ENCODE assay signal across 17 cellular contexts in genomic region chr12:10557329-10557728, GRCh38. TPM values are rescaled to one million over a fixed set of nuclear protein-coding genes. Genes with fewer than 3 reads are reported as not detected.
DNase-seq lines count a peak whose midpoint lies in the region; ATAC-seq, FAIRE-seq and TF ChIP-seq lines count a peak whose summit lies in the region.
"Had no signal": no experiment of that assay in that cellular context is flagged by ENCODE, and none has a peak within 500 bp of the region (broad histone marks: within the 10 kb centered on the region; RNA-seq: fewer than 3 reads in every experiment).

No MANE protein-coding gene starts in this region.

- peak overlapping the region; percentile 8 for H3K18ac ChIP-seq in mesendoderm (ENCODE audit: low read length)

- POLR2A ChIA-PET in HCT116 (lab: Charles Lee) = no interaction called here

- no peak overlapping the region for H2BK15ac ChIP-seq in mesendoderm (replicated peaks; ENCODE audit: low read depth)

- H3K9me3 ChIP-seq in HCT116 (ENCODE audit: control insufficient read depth in 1 of 2, insufficient read depth in 1 of 2, low read depth in 1 of 2, low read length in 2 of 2) = no peaks in the 10 kb centered on the region
- H3K9me3 ChIP-seq in upper lobe of left lung = no peaks in the 10 kb centered on the region
- H3K9me3 ChIP-seq: colonic mucosa, gastrocnemius medialis, lower lobe of right lung had no signal

- no peaks in the 10 kb centered on the region for H3K27me3 ChIP-seq in HCT116 (ENCODE audit: insufficient read depth, low read length)
- H3K27me3 ChIP-seq in mesendoderm (ENCODE audit: insufficient read depth, low read length, poor library complexity) = no peaks in the 10 kb centered on the region
- no peaks in the 10 kb centered on the region for H3K27me3 ChIP-seq in upper lobe of left lung
- H3K27me3 ChIP-seq: colonic mucosa, gastrocnemius medialis had no signal

- TF ChIP-seq POLR2A in GM12892 (IDR thresholded peaks at IDR 0.05; ENCODE audit: low read depth, low read length) (no peak), HCT116 (IDR thresholded peaks at IDR 0.05; ENCODE audit: borderline replicate concordance, extremely low read depth, insufficient read depth, insufficient read length) (no peak), upper lobe of left lung (IDR thresholded peaks at IDR 0.05) (no peak)

- peak overlapping the region; percentile 40 for H2AFZ ChIP-seq in HCT116 (ENCODE audit: low read depth, low read length, poor library complexity, severe bottlenecking)

- no CpG with 5 or more reads among the region's 6 CpGs for WGBS in mesendoderm (ENCODE audit: extremely low coverage, insufficient coverage, low lambda C conversion rate)
- 55 to 71% methylated on average over 6 of the region's 6 CpGs for WGBS in upper lobe of left lung, 2 donors

- RAD21 ChIA-PET in HCT116 (lab: Charles Lee; ENCODE audit: low non-redundant PET in 1 of 2, low total read pairs in 2 of 2, uncharacterized antibody in 2 of 2, unreplicated experiment in 2 of 2) = no interaction called here

- TF ChIP-seq RAD21 in HCT116 (IDR thresholded peaks at IDR 0.05; ENCODE audit: low read depth) = no peak

- no peaks in the 10 kb centered on the region for H3K4me1 ChIP-seq in HCT116 (ENCODE audit: control insufficient read depth in 1 of 2, insufficient read depth in 2 of 2, low read length in 2 of 2)
- peaks cover 5% of the 10 kb centered on the region for H3K4me1 ChIP-seq in mesendoderm (ENCODE audit: control insufficient read depth, low read depth, low read length)
- no peaks in the 10 kb centered on the region for H3K4me1 ChIP-seq in upper lobe of left lung
- H3K4me1 ChIP-seq: colonic mucosa, gastrocnemius medialis, lower lobe of right lung had no signal

- no peak overlapping the region for H2AK5ac ChIP-seq in mesendoderm (ENCODE audit: low read length)

- no peaks in the 10 kb centered on the region for H3K36me3 ChIP-seq in HCT116 (ENCODE audit: control insufficient read depth in 1 of 2, insufficient read depth in 2 of 2, low read length in 2 of 2)
- H3K36me3 ChIP-seq in mesendoderm (ENCODE audit: control insufficient read depth, insufficient read depth, low read length) = no peaks in the 10 kb centered on the region
- H3K36me3 ChIP-seq in upper lobe of left lung = no peaks in the 10 kb centered on the region
- H3K36me3 ChIP-seq: colonic mucosa, gastrocnemius medialis, lower lobe of right lung had no signal

- peak; percentile 42 for FAIRE-seq in GM12892 (lab: Jason Lieb, UNC)
- FAIRE-seq: astrocyte had no signal

- no peak overlapping the region for H3K4me2 ChIP-seq in HCT116 (ENCODE audit: low read length)
- no peak overlapping the region for H3K4me2 ChIP-seq in mesendoderm (ENCODE audit: low read length)

- no peak overlapping the region for H2BK120ac ChIP-seq in mesendoderm (ENCODE audit: low read depth, low read length)

- H3K79me1 ChIP-seq in mesendoderm (ENCODE audit: low read length) = no peaks in the 10 kb centered on the region

- H3K27ac ChIP-seq in HCT116 (ENCODE audit: low read depth, low read length) (no peak overlapping the region), mesendoderm (ENCODE audit: low read depth, low read length) (no peak overlapping the region), upper lobe of left lung (no peak overlapping the region)
- H3K27ac ChIP-seq: colonic mucosa, epithelial cell of prostate, gastrocnemius medialis, lower lobe of right lung had no signal

- no peak for ATAC-seq in HCT116
- no peak for ATAC-seq in HG03521 (IDR thresholded peaks at IDR 0.05; ENCODE audit: unreplicated experiment)
- ATAC-seq in GM19023 (IDR thresholded peaks at IDR 0.05; ENCODE audit: unreplicated experiment) = no peak
- no peak for ATAC-seq in upper lobe of left lung (ENCODE audit: low FRiP score in 2 of 2)
- ATAC-seq: gastrocnemius medialis, lower lobe of right lung had no signal

- H3K79me2 ChIP-seq in HCT116 (ENCODE audit: insufficient read depth, low read length) = no peaks in the 10 kb centered on the region
- H3K79me2 ChIP-seq in mesendoderm (ENCODE audit: control insufficient read depth, insufficient read depth, low read length) = no peaks in the 10 kb centered on the region

- no peak for TF ChIP-seq EP300 in upper lobe of left lung (IDR thresholded peaks at IDR 0.05)

- no peaks in the 10 kb centered on the region for H3K9me2 ChIP-seq in HCT116 (ENCODE audit: insufficient read depth)

- no peaks in the 10 kb centered on the region for H4K20me1 ChIP-seq in HCT116 (ENCODE audit: insufficient read depth)

- H3K56ac ChIP-seq in mesendoderm (ENCODE audit: low read length) = no peak overlapping the region

- H3K4ac ChIP-seq in mesendoderm (ENCODE audit: low read depth, low read length) = no peak overlapping the region

- TF ChIP-seq CTCF in HCT116 (IDR thresholded peaks at IDR 0.05 in 2 of 3, conservative IDR thresholded peaks at IDR 0.05 in 1 of 3; ENCODE audit: borderline replicate concordance in 1 of 3, insufficient read depth in 1 of 3, low read depth in 2 of 3, low read length in 2 of 3) = no peak
- no peak for TF ChIP-seq CTCF in upper lobe of left lung (IDR thresholded peaks at IDR 0.05)

- intact Hi-C loops in HCT116 (cut with micrococcal nuclease) = no loop called here

- H2BK5ac ChIP-seq in mesendoderm (ENCODE audit: low read length) = no peak overlapping the region

- BruUV-seq in HCT116 (replicated peaks; lab: Mats Ljungman, UMichigan) = no TSS peak

- no peak overlapping the region for H4K5ac ChIP-seq in mesendoderm (ENCODE audit: low read length)

- H4K8ac ChIP-seq in mesendoderm (ENCODE audit: low read depth, low read length) = no peak overlapping the region

- DNase-seq in GM12892 (ENCODE audit: insufficient read length) (no peak), HCT116 (ENCODE audit: low read depth, low spot score) (no peak), NCI-H524 treated with DMSO at 0.1 percent for 48 hours (lab: John Stamatoyannopoulos, UW) (peak; percentile 12), mesendoderm (peak; percentile 68), DMS153 treated with DMSO at 0.1 percent for 48 hours (lab: John Stamatoyannopoulos, UW; ENCODE audit: unreplicated experiment) (no peak), upper lobe of left lung (no peak)
- DNase-seq: activated CD4-positive, alpha-beta T cell treated with anti-CD3 and anti-CD28 coated beads, Interleukin-2, amount 50 U/mL, for 4 hours; activated gamma-delta T cell; colonic mucosa; gastrocnemius medialis; lower lobe of right lung; NCI-H187; NCI-H446 had no signal

- CTCF ChIA-PET in HCT116 (lab: Charles Lee) = no interaction called here

- H3K9ac ChIP-seq in HCT116 (ENCODE audit: low read length) (no peak overlapping the region), mesendoderm (ENCODE audit: low read length) (no peak overlapping the region)

- H3K4me3 ChIP-seq in HCT116 (replicated peaks in 1 of 2; ENCODE audit: low read depth in 1 of 2, low read length in 2 of 2) (no peak overlapping the region), mesendoderm (ENCODE audit: low read length) (no peak overlapping the region), upper lobe of left lung (no peak overlapping the region)
- H3K4me3 ChIP-seq: colonic mucosa, gastrocnemius medialis, lower lobe of right lung had no signal

- no peak overlapping the region for H3K23ac ChIP-seq in mesendoderm (ENCODE audit: low read length)

TF ChIP-seq in HCT116, 20 proteins besides CTCF, POLR2A, EP300 and RAD21:
- no peak for TF ChIP-seq ZNF274 (IDR thresholded peaks at IDR 0.05; ENCODE audit: low read depth, low read length)
- no peak for TF ChIP-seq SP1 (IDR thresholded peaks at IDR 0.05; ENCODE audit: low read depth)
- TF ChIP-seq POLR2AphosphoS5 (IDR thresholded peaks at IDR 0.05; ENCODE audit: low read depth, low read length) = no peak
- TF ChIP-seq MAX (IDR thresholded peaks at IDR 0.05) = no peak
- no peak for TF ChIP-seq SRF (IDR thresholded peaks at IDR 0.05; ENCODE audit: low read depth)
- TF ChIP-seq FOSL1 (IDR thresholded peaks at IDR 0.05; ENCODE audit: low read depth) = no peak
- TF ChIP-seq TCF7L2 (IDR thresholded peaks at IDR 0.05; ENCODE audit: borderline replicate concordance, extremely low read depth, insufficient read depth, insufficient read length) = no peak
- TF ChIP-seq EZH2 (IDR thresholded peaks at IDR 0.05) = no peak
- no peak for TF ChIP-seq JUND (IDR thresholded peaks at IDR 0.05)
- no peak for TF ChIP-seq ZFX (IDR thresholded peaks at IDR 0.05)
- no peak for TF ChIP-seq EGR1 (IDR thresholded peaks at IDR 0.05; ENCODE audit: low read depth)
- no peak for TF ChIP-seq SIN3A (IDR thresholded peaks at IDR 0.05; ENCODE audit: low read depth)
- TF ChIP-seq EZH2phosphoT487 (IDR thresholded peaks at IDR 0.05; ENCODE audit: borderline replicate concordance) = no peak
TF ChIP-seq in HCT116: peak in this region for 0.

RNA-seq across cellular contexts. Expression of gene EIF2S3B, which starts 51.6 kb away (rescaled TPM):
- polyA plus RNA-seq in GM12892 (2012; ENCODE audit: missing spikeins) = 4.3 TPM
- total RNA-seq in HCT116 (2021; ENCODE audit: unreplicated experiment) (1.0 TPM), upper lobe of left lung (under 1 TPM in 2 of 6 donors, not detected in 4; 0.30 to 0.60 TPM)
- polyA plus RNA-seq in HCT116 (2012) = 0.19 and 0.44 TPM in 2 replicates
- polyA plus RNA-seq in mesendoderm (2013, experiment 1 of 2) = 4.5 TPM
- 4.9 TPM for polyA plus RNA-seq in mesendoderm (2013, experiment 2 of 2)

RNA-seq across cellular contexts. Expression of gene MAGOHB, which starts 56.1 kb away (rescaled TPM):
- 50.5 TPM for polyA plus RNA-seq in GM12892 (2012; ENCODE audit: missing spikeins)
- total RNA-seq in HCT116 (2021; ENCODE audit: unreplicated experiment) (55.8 TPM), upper lobe of left lung (10 to 100 TPM in 5 of 6 donors, 1 to 10 TPM in 1; 7.8 to 21.0 (median 13.7) TPM)
- polyA plus RNA-seq in HCT116 (2012) = 19.1 and 31.8 TPM in 2 replicates
- 62.9 TPM for polyA plus RNA-seq in mesendoderm (2013, experiment 1 of 2)
- 61.1 TPM for polyA plus RNA-seq in mesendoderm (2013, experiment 2 of 2)

Comparison
In these comparisons a context has a peak if more than half of its experiments do, and no peak if none do; other contexts are left out.
1. DNase-seq: peak in NCI-H524 treated with DMSO at 0.1 percent for 48 hours (single experiment) and mesendoderm (single experiment); none in GM12892 (single experiment), HCT116 (single experiment), DMS153 treated with DMSO at 0.1 percent for 48 hours (single experiment) and upper lobe of left lung (0 of 2).